In genomic region chr2:200713003-200713703, GRCh38 we compare ENCODE assay signal across 8 cellular contexts.
A peak's percentile ranks its signal among the peaks of the same experiment; 100 is the strongest.
DNase-seq lines count a peak whose midpoint lies in the region; ATAC-seq and TF ChIP-seq lines count a peak whose summit lies in the region.

No MANE protein-coding gene starts in this region.

- H3K36me3 Mint-ChIP-seq in T-helper 1 cell treated with Interleukin-12 subunit alpha and Interleukin-12 subunit beta and Interleukin-4 antibody, amounts not matched to agents 30 μg/mL and 1 μg/mL, for 36 hours (ENCODE audit: low read depth): peaks cover 2% of the 10 kb centered on the region

- in situ Hi-C loops in GM13976 (cut with MboI; ENCODE audit: low sequenced_read_pairs, unreplicated experiment): loop anchor here (25.0 kb wide), 2 partner anchors 349 to 474 kb away; partner anchors contain the start of genes CASP10, HYCC2 and NDUFB3

- peak; percentile 84 for DNase-seq in GM13976 (ENCODE audit: low spot score)
- DNase-seq in NCI-H1436 treated with DMSO at 0.1 percent for 48 hours (lab: John Stamatoyannopoulos, UW): peak; percentile 92
- DNase-seq in right atrium auricular region (ENCODE audit: low spot score): peak; percentile 95
- peak; percentile 77 for DNase-seq in prostate gland (ENCODE audit: low spot score)

- peak; percentile 31 for TF ChIP-seq CTCF in GM13976 (IDR thresholded peaks at IDR 0.05; ENCODE audit: borderline replicate concordance, control extremely low read depth, extremely low read depth, insufficient read depth, missing control alignments)
- peak; percentile 74 to 92 for TF ChIP-seq CTCF in right atrium auricular region (IDR thresholded peaks at IDR 0.05)
- TF ChIP-seq CTCF in prostate gland (IDR thresholded peaks at IDR 0.05): peak; percentile 52 to 89 (median 80)

- peaks cover 1% of the 10 kb centered on the region for H3K9me3 Mint-ChIP-seq in T-helper 1 cell treated with Interleukin-12 subunit alpha and Interleukin-12 subunit beta and Interleukin-4 antibody, amounts not matched to agents 30 μg/mL and 1 μg/mL, for 36 hours

- H3K27me3 Mint-ChIP-seq in T-helper 1 cell treated with Interleukin-12 subunit alpha and Interleukin-12 subunit beta and Interleukin-4 antibody, amounts not matched to agents 30 μg/mL and 1 μg/mL, for 36 hours (ENCODE audit: low read depth): no peaks in the 10 kb centered on the region

- H3K27me3 ChIP-seq in right atrium auricular region (no peaks in the 10 kb centered on the region), prostate gland (replicated peaks; ENCODE audit: insufficient read depth) (no peaks in the 10 kb centered on the region)

- H3K27ac ChIP-seq in angular gyrus (ENCODE audit: low read depth, low read length): peak overlapping the region; percentile 90
- peak overlapping the region; percentile 59 to 68 for H3K27ac ChIP-seq in right atrium auricular region
- H3K27ac ChIP-seq in prostate gland: peak overlapping the region; percentile 34 to 64
- peak overlapping the region; percentile 76 for H3K27ac ChIP-seq in urinary bladder (ENCODE audit: low read depth)

- peak overlapping the region; percentile 79 for H3K4me3 Mint-ChIP-seq in T-helper 1 cell treated with Interleukin-12 subunit alpha and Interleukin-12 subunit beta and Interleukin-4 antibody, amounts not matched to agents 30 μg/mL and 1 μg/mL, for 36 hours

- H3K4me1 ChIP-seq in right atrium auricular region (no peaks in the 10 kb centered on the region), prostate gland (replicated peaks) (no peaks in the 10 kb centered on the region), urinary bladder (ENCODE audit: insufficient read depth) (no peaks in the 10 kb centered on the region)

- TF ChIP-seq POLR2A in prostate gland (IDR thresholded peaks at IDR 0.05): peak; percentile 65

- H3K36me3 ChIP-seq in right atrium auricular region (no peaks in the 10 kb centered on the region), prostate gland (no peaks in the 10 kb centered on the region), urinary bladder (ENCODE audit: insufficient read depth) (no peaks in the 10 kb centered on the region)

- H3K4me1 Mint-ChIP-seq in T-helper 1 cell treated with Interleukin-12 subunit alpha and Interleukin-12 subunit beta and Interleukin-4 antibody, amounts not matched to agents 30 μg/mL and 1 μg/mL, for 36 hours (ENCODE audit: low read depth): peaks cover 24% of the 10 kb centered on the region

- peak overlapping the region; percentile 100 for H3K27ac Mint-ChIP-seq in T-helper 1 cell treated with Interleukin-12 subunit alpha and Interleukin-12 subunit beta and Interleukin-4 antibody, amounts not matched to agents 30 μg/mL and 1 μg/mL, for 36 hours

- intact Hi-C loops in prostate gland (cut with DNase I): loop anchor here (1.0 kb wide), 1 partner anchor 99 kb away; no protein-coding TSS in a partner anchor

- H3K9me3 ChIP-seq in right atrium auricular region (no peaks in the 10 kb centered on the region), prostate gland (no peaks in the 10 kb centered on the region)

- WGBS in prostate gland: 3% methylated on average over 17 of the region's 17 CpGs
- WGBS in urinary bladder: 4% methylated on average over 17 of the region's 17 CpGs

- ATAC-seq in HG02870 (IDR thresholded peaks at IDR 0.05; ENCODE audit: unreplicated experiment): peak; percentile 100

- H3K4me3 ChIP-seq in right atrium auricular region (peak overlapping the region in 1 of 2 donors; percentile 45), prostate gland (peak overlapping the region; percentile 12 to 24), urinary bladder (ENCODE audit: low read depth, low read length) (peak overlapping the region; percentile 6)

Comparison
In these comparisons a context has a peak if more than half of its experiments do, and no peak if none do; other contexts are left out.
1. CTCF ChIP-seq: peak in every context shown above with its lines; median percentile 83 in right atrium auricular region; 80 in prostate gland; 31 in GM13976.